In the genomic region with DNA sequence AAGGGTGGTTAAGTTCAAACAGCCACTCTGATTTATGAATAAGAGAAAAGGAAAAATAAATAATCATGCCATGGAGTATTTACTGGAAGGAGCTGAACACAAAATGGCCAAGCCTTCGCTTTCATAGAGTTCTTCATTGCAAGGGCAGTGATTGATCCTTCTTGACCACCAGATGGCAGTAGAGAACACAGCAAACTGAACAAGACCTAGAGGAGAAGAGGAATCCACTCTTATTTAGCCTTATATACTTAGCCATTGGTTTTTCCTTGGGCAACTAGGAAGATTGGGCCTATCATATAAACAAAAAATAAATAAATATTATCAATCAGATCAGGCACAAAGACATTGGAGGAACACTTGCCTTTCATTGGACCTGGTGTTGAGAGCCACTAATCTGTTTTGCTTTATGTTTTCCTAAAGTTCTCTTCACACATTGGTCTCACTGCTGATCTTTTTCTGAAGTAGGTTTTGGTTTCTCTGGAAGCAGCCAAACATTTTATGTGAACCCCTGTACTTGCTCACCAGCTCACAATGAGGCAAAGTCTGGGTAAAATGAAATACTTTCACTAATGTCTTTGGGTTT, we compare ENCODE assay signal across 8 cellular contexts. TPM values are rescaled to one million over a fixed set of nuclear protein-coding genes. Genes with fewer than 3 reads are reported as not detected.
DNase-seq lines count a peak whose midpoint lies in the region; ATAC-seq, FAIRE-seq and TF ChIP-seq lines count a peak whose summit lies in the region.

No MANE protein-coding gene starts in this region.

- H3K36me3 Mint-ChIP-seq in activated CD4-positive, alpha-beta T cell treated with anti-CD3 and anti-CD28 coated beads, Interleukin-2, amount 10 ng/mL, durations not matched to agents 24 days and 14 days (ENCODE audit: low read depth): no peaks in the 10 kb centered on the region

- no peak overlapping the region for H3K4me3 Mint-ChIP-seq in activated CD4-positive, alpha-beta T cell treated with anti-CD3 and anti-CD28 coated beads, Interleukin-2, amount 10 ng/mL, durations not matched to agents 24 days and 14 days

- H3K36me3 ChIP-seq in NT2/D1 (ENCODE audit: insufficient read depth, insufficient read length, low read length) (no peaks in the 10 kb centered on the region), bronchial epithelial cell (ENCODE audit: control insufficient read depth, insufficient read depth, low read length) (no peaks in the 10 kb centered on the region), kidney (ENCODE audit: control insufficient read depth in 1 of 2, insufficient read depth in 2 of 2, low read length in 2 of 2) (no peaks in the 10 kb centered on the region), stomach (no peaks in the 10 kb centered on the region)

- H3K4me1 ChIP-seq in NT2/D1 (ENCODE audit: insufficient read depth, insufficient read length) (no peaks in the 10 kb centered on the region), kidney (ENCODE audit: control insufficient read depth in 1 of 2, insufficient read depth in 1 of 2, low read depth in 1 of 2, low read length in 2 of 2) (peaks cover 0 to 2% of the 10 kb centered on the region in 2 donors), stomach (peaks cover 0 to 28% (median 15%) of the 10 kb centered on the region in 4 donors)

- no peaks in the 10 kb centered on the region for H3K4me1 Mint-ChIP-seq in activated CD4-positive, alpha-beta T cell treated with anti-CD3 and anti-CD28 coated beads, Interleukin-2, amount 10 ng/mL, durations not matched to agents 24 days and 14 days

- H3K9ac ChIP-seq in NT2/D1 (ENCODE audit: insufficient read length, low read depth) (no peak overlapping the region), kidney (ENCODE audit: low read length in 2 of 2) (no peak overlapping the region)

- TF ChIP-seq POLR2A in stomach (IDR thresholded peaks at IDR 0.05): no peak

- intact Hi-C loops in activated CD4-positive, alpha-beta T cell treated with anti-CD3 and anti-CD28 coated beads, Interleukin-2, amount 10 ng/mL, durations not matched to agents 24 days and 14 days (cut with micrococcal nuclease): loop anchor here (10.0 kb wide), 1 partner anchor 610 kb away; no protein-coding TSS in a partner anchor
- intact Hi-C loops in kidney (cut with DNase I) (no loop called here), stomach (cut with DNase I; ENCODE audit: low total_unique reads) (no loop called here)

- no peak overlapping the region for H3K27ac ChIP-seq in kidney (ENCODE audit: low read depth in 2 of 2, low read length in 2 of 2)
- H3K27ac ChIP-seq in stomach: peak overlapping the region in 2 of 5 donors; percentile 67 to 81

- H3K9me3 Mint-ChIP-seq in activated CD4-positive, alpha-beta T cell treated with anti-CD3 and anti-CD28 coated beads, Interleukin-2, amount 10 ng/mL, durations not matched to agents 24 days and 14 days: no peaks in the 10 kb centered on the region

- no peak for TF ChIP-seq EP300 in stomach (IDR thresholded peaks at IDR 0.05)

- 10 to 24% (median 13%) methylated on average over 1 of the region's 1 CpG for WGBS in stomach, 5 donors

- peak; percentile 39 for ATAC-seq in GM21423 (IDR thresholded peaks at IDR 0.05; ENCODE audit: unreplicated experiment)

- peaks cover 4% of the 10 kb centered on the region for H3K27me3 Mint-ChIP-seq in activated CD4-positive, alpha-beta T cell treated with anti-CD3 and anti-CD28 coated beads, Interleukin-2, amount 10 ng/mL, durations not matched to agents 24 days and 14 days

- FAIRE-seq in bronchial epithelial cell (lab: Jason Lieb, UNC): no peak
- FAIRE-seq in kidney (lab: Jason Lieb, UNC): peak; percentile 96

- peak; percentile 84 for TF ChIP-seq CTCF in bronchial epithelial cell (IDR thresholded peaks at IDR 0.05; ENCODE audit: insufficient read depth, low read length, severe bottlenecking)
- peak; percentile 90 for TF ChIP-seq CTCF in kidney (IDR thresholded peaks at IDR 0.05; ENCODE audit: borderline replicate concordance, extremely low read depth, insufficient read depth)
- TF ChIP-seq CTCF in stomach (IDR thresholded peaks at IDR 0.05): peak in 5 of 7 experiments; percentile 70 to 87 (median 84)

- H3K27me3 ChIP-seq in NT2/D1 (ENCODE audit: insufficient read depth, insufficient read length) (no peaks in the 10 kb centered on the region), bronchial epithelial cell (ENCODE audit: control insufficient read depth, insufficient read depth, low read length) (peaks cover 2% of the 10 kb centered on the region), stomach (no peaks in the 10 kb centered on the region)

- H3K27ac Mint-ChIP-seq in activated CD4-positive, alpha-beta T cell treated with anti-CD3 and anti-CD28 coated beads, Interleukin-2, amount 10 ng/mL, durations not matched to agents 24 days and 14 days: no peak overlapping the region

- peak; percentile 78 for DNase-seq in activated CD4-positive, alpha-beta T cell treated with anti-CD3 and anti-CD28 coated beads, Interleukin-2, amount 10 ng/mL, durations not matched to agents 24 days and 14 days
- DNase-seq in activated CD4-positive, alpha-beta T cell treated with anti-CD3 and anti-CD28 coated beads, Interleukin-2, amount 50 U/mL, for 1 hour: no peak
- DNase-seq in HS-27A (ENCODE audit: low read depth) (peak; percentile 12), NT2/D1 (ENCODE audit: low read depth, low spot score) (peak; percentile 57), bronchial epithelial cell (ENCODE audit: low read depth) (peak; percentile 78), kidney (no peak), stomach (peak; percentile 27)

- H3K9me3 ChIP-seq in NT2/D1 (ENCODE audit: insufficient read depth, low read length) (no peaks in the 10 kb centered on the region), kidney (ENCODE audit: control insufficient read depth in 1 of 2, low read length in 2 of 2) (no peaks in the 10 kb centered on the region), stomach (no peaks in the 10 kb centered on the region)

- H3K4me3 ChIP-seq in NT2/D1 (ENCODE audit: insufficient read length, low read depth): no peak overlapping the region
- no peak overlapping the region for H3K4me3 ChIP-seq in bronchial epithelial cell (ENCODE audit: low read depth, low read length)
- H3K4me3 ChIP-seq in kidney (ENCODE audit: low read length in 2 of 2): no peak overlapping the region
- H3K4me3 ChIP-seq in stomach: no peak overlapping the region

RNA-seq across cellular contexts. Expression of gene PARM1, which starts 58.0 kb away (rescaled TPM):
- total RNA-seq in activated CD4-positive, alpha-beta T cell treated with anti-CD3 and anti-CD28 coated beads, Interleukin-2, amount 10 ng/mL, durations not matched to agents 24 days and 14 days: not detected in 2 replicates
- total RNA-seq in bronchial epithelial cell: 0.13 TPM in 1 of 2 replicates, not detected in the other
- 62.3 TPM for total RNA-seq in kidney
- polyA plus RNA-seq in kidney (ENCODE audit: insufficient read depth, low read depth, low replicate concordance): 42.9 TPM
- total RNA-seq in stomach: 10 to 100 TPM in 4 of 5 donors, 1 to 10 TPM in 1; 1.8 to 24.6 (median 19.3) TPM
- polyA plus RNA-seq in stomach: 1 to 10 TPM; 2.4 to 5.1 (median 2.4) TPM

Comparison
In these comparisons a context has a peak if more than half of its experiments do, and no peak if none do; other contexts are left out.
1. DNase-seq: peak in activated CD4-positive, alpha-beta T cell treated with anti-CD3 and anti-CD28 coated beads, Interleukin-2, amount 10 ng/mL, durations not matched to agents 24 days and 14 days (single experiment), HS-27A (single experiment), NT2/D1 (single experiment), bronchial epithelial cell (single experiment) and stomach (single experiment); none in activated CD4-positive, alpha-beta T cell treated with anti-CD3 and anti-CD28 coated beads, Interleukin-2, amount 50 U/mL, for 1 hour (single experiment) and kidney (single experiment).
2. Peak in every context shown above with its lines, with median percentiles within 50 percentile points of each other: CTCF ChIP-seq.